31 cellular contexts compared by ENCODE assay signal in the genomic region with DNA sequence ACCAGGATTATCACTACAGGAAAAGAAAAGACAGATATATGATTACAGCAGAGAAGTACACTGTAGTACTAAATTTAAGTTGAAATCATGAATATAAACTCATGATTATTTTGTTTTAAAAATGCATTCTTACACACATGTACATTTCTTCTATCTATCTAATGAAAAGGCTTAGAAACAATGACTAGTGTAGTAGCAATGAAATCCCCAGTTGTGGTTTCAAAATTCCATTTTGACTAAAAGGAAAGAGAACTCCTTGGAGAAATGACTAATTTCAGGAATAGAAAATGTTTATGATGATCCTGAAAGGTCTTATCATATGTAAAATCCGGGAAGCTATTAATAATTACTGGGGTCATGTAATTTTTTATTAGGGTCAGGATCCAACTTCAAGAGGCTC.
"Had no signal": no experiment of that assay in that cellular context is flagged by ENCODE, and none has a peak within 500 bp of the region (broad histone marks: within the 10 kb centered on the region; RNA-seq: fewer than 3 reads in every experiment).

No MANE protein-coding gene starts in this region.

- H3K4me1 ChIP-seq: adrenal gland, ascending aorta, gastroesophageal sphincter, uterus had no signal

- H3K36me3 ChIP-seq: adrenal gland, ascending aorta, gastroesophageal sphincter, thoracic aorta, uterus had no signal

- DNase-seq: activated CD4-positive, alpha-beta T cell treated with anti-CD3 and anti-CD28 coated beads for 4 hours; activated CD4-positive, alpha-beta T cell treated with anti-CD3 and anti-CD28 coated beads, Interleukin-2, amount 50 U/mL, for 48 hours; activated CD8-positive, alpha-beta memory T cell treated with anti-CD3 and anti-CD28 coated beads, Interleukin-2, amount 50 U/mL, for 4 hours; activated effector memory CD4-positive, alpha-beta T cell treated with anti-CD3 and anti-CD28 coated beads, Interleukin-2, amount 50 U/mL, for 16 hours; activated naive CD4-positive, alpha-beta T cell treated with anti-CD3 and anti-CD28 coated beads for 36 hours; activated naive CD8-positive, alpha-beta T cell treated with anti-CD3 and anti-CD28 coated beads for 36 hours; activated T-cell treated with anti-CD3 and anti-CD28 coated beads, Interleukin-2, amount 50 U/mL, for 1 hour; adrenal gland; caudate nucleus; cortex of kidney; hippocampal formation; left cardiac atrium; left ventricle myocardium superior; mucosa of descending colon; posterior cingulate gyrus; right cardiac atrium; stimulated activated CD4-positive, alpha-beta T cell treated with anti-CD3 and anti-CD28 coated beads, Interleukin-12 subunit alpha, Interleukin-12 subunit beta, amount 100 ng/mL, for 4 hours; stimulated activated CD4-positive, alpha-beta T cell treated with anti-CD3 and anti-CD28 coated beads, Interleukin-4, amount 100 ng/mL, for 1 hour; stimulated activated naive CD8-positive, alpha-beta T cell treated with anti-CD3 and anti-CD28 coated beads, Interleukin-15, Interleukin-2, amounts not matched to agents 100 U/mL and 50 U/mL, for 24 hours; T-helper 9 cell; trophoblast cell; uterus had no signal

- H3K9me3 ChIP-seq: adrenal gland had no signal

- ATAC-seq: esophagus mucosa; gastroesophageal sphincter; left cardiac atrium; left ventricle myocardium superior; mucosa of descending colon; natural killer cell treated with Interleukin-12 subunit alpha and Interleukin-12 subunit beta and Interleukin-15 and Interleukin-18, amount 100 ng/mL, for 72 hours; right cardiac atrium; stimulated activated naive CD8-positive, alpha-beta T cell treated with anti-CD3 and anti-CD28 coated beads, Interleukin-15, Interleukin-2, amounts not matched to agents 100 U/mL and 50 U/mL, for 24 hours had no signal

- H3K27me3 ChIP-seq: adrenal gland, ascending aorta, gastroesophageal sphincter, uterus had no signal

- H3K27ac ChIP-seq: adrenal gland, ascending aorta, gastroesophageal sphincter, thoracic aorta, uterus, VCaP had no signal

- FAIRE-seq: endothelial cell of umbilical vein, keratinocyte, TTC549 had no signal

- H3K4me3 ChIP-seq: adrenal gland, ascending aorta, gastroesophageal sphincter, mucosa of descending colon, thoracic aorta, uterus had no signal
